27 cellular contexts compared by ENCODE assay signal in genomic region chr11:70485326-70486025, GRCh38.
"Had no signal": no experiment of that assay in that cellular context is flagged by ENCODE, and none has a peak within 500 bp of the region (broad histone marks: within the 10 kb centered on the region; RNA-seq: fewer than 3 reads in every experiment).

No MANE protein-coding gene starts in this region.

- H3K9me3 ChIP-seq: psoas muscle, right lobe of liver, sigmoid colon, thoracic aorta, transverse colon, upper lobe of right lung, uterus had no signal

- H3K9me3 Mint-ChIP-seq: natural killer cell; stimulated activated effector memory CD8-positive, alpha-beta T cell treated with anti-CD3 and anti-CD28 coated beads, Interleukin-12 subunit alpha, Interleukin-12 subunit beta, amount 100 ng/mL, for 72 hours; stimulated activated naive CD8-positive, alpha-beta T cell treated with anti-CD3 and anti-CD28 coated beads, Interleukin-15, Interleukin-2, amounts not matched to agents 100 ng/mL and 50 ng/mL, for 24 hours; type B pancreatic cell had no signal

- DNase-seq: naive thymus-derived CD4-positive, alpha-beta T cell; natural killer cell; occipital lobe; ovary; psoas muscle; right lobe of liver; sigmoid colon; small intestine; stimulated activated CD4-positive, alpha-beta T cell treated with anti-CD3 and anti-CD28 coated beads, Interleukin-15, amount 100 ng/mL, for 24 hours; stimulated activated CD4-positive, alpha-beta T cell treated with anti-CD3 and anti-CD28 coated beads, Interleukin-2, amount 100 ng/mL, for 24 hours; stimulated activated CD4-positive, alpha-beta T cell treated with anti-CD3 and anti-CD28 coated beads, Interleukin-2, amount 100 ng/mL, for 48 hours; stimulated activated CD4-positive, alpha-beta T cell treated with anti-CD3 and anti-CD28 coated beads, Interleukin-4, amount 100 ng/mL, for 24 hours; stimulated activated naive B cell treated with anti-CD40 and anti-IgM and Interleukin-4, amounts not matched to agents 10 μg/mL and 1 μg/mL and 100 μg/mL, for 72 hours; stimulated activated naive CD4-positive, alpha-beta T cell treated with Interleukin-2 at 50 U/mL for 16 hours; stomach; tibial artery; transverse colon; upper lobe of right lung; uterus had no signal

- H3K27me3 Mint-ChIP-seq: progenitor cell of endocrine pancreas, type B pancreatic cell had no signal

- H2AFZ ChIP-seq: parathyroid adenoma had no signal

- H3K9ac ChIP-seq: parathyroid adenoma had no signal

- H3K27me3 ChIP-seq: ovary, right lobe of liver, sigmoid colon, stomach, transverse colon, upper lobe of right lung, uterus had no signal

- ATAC-seq: naive thymus-derived CD4-positive, alpha-beta T cell; natural killer cell; psoas muscle; right cardiac atrium; right lobe of liver; stimulated activated effector memory CD8-positive, alpha-beta T cell treated with anti-CD3 and anti-CD28 coated beads, Interleukin-12 subunit alpha, Interleukin-12 subunit beta, amount 100 ng/mL, for 72 hours; stimulated activated naive B cell treated with anti-CD40 and anti-IgM and Interleukin-4, amounts not matched to agents 10 μg/mL and 1 μg/mL and 100 μg/mL, for 72 hours; upper lobe of right lung had no signal

- H3K4me1 ChIP-seq: parathyroid adenoma, tibial artery had no signal

- H3K79me2 ChIP-seq: parathyroid adenoma had no signal

- H3K4me3 Mint-ChIP-seq: naive thymus-derived CD4-positive, alpha-beta T cell; natural killer cell; nephron; stimulated activated effector memory CD8-positive, alpha-beta T cell treated with anti-CD3 and anti-CD28 coated beads, Interleukin-12 subunit alpha, Interleukin-12 subunit beta, amount 100 ng/mL, for 72 hours; stimulated activated naive B cell treated with anti-CD40 and anti-IgM and Interleukin-4, amounts not matched to agents 10 μg/mL and 1 μg/mL and 100 μg/mL, for 72 hours; stimulated activated naive CD8-positive, alpha-beta T cell treated with anti-CD3 and anti-CD28 coated beads, Interleukin-15, Interleukin-2, amounts not matched to agents 100 ng/mL and 50 ng/mL, for 24 hours; type B pancreatic cell had no signal

- H3K36me3 ChIP-seq: ovary, thoracic aorta, transverse colon, upper lobe of right lung, uterus had no signal

- H3K27ac ChIP-seq: ovary, parathyroid adenoma, psoas muscle, right lobe of liver, sigmoid colon, stomach, thoracic aorta, tibial artery, transverse colon, upper lobe of right lung, uterus had no signal

- H3K27ac Mint-ChIP-seq: naive thymus-derived CD4-positive, alpha-beta T cell; natural killer cell; nephron; progenitor cell of endocrine pancreas; stimulated activated effector memory CD8-positive, alpha-beta T cell treated with anti-CD3 and anti-CD28 coated beads, Interleukin-12 subunit alpha, Interleukin-12 subunit beta, amount 100 ng/mL, for 72 hours; stimulated activated naive B cell treated with anti-CD40 and anti-IgM and Interleukin-4, amounts not matched to agents 10 μg/mL and 1 μg/mL and 100 μg/mL, for 72 hours; stimulated activated naive CD8-positive, alpha-beta T cell treated with anti-CD3 and anti-CD28 coated beads, Interleukin-15, Interleukin-2, amounts not matched to agents 100 ng/mL and 50 ng/mL, for 24 hours; type B pancreatic cell had no signal

- H3K4me1 Mint-ChIP-seq: naive thymus-derived CD4-positive, alpha-beta T cell; stimulated activated effector memory CD8-positive, alpha-beta T cell treated with anti-CD3 and anti-CD28 coated beads, Interleukin-12 subunit alpha, Interleukin-12 subunit beta, amount 100 ng/mL, for 72 hours had no signal

- H3K36me3 Mint-ChIP-seq: naive thymus-derived CD4-positive, alpha-beta T cell; natural killer cell; stimulated activated effector memory CD8-positive, alpha-beta T cell treated with anti-CD3 and anti-CD28 coated beads, Interleukin-12 subunit alpha, Interleukin-12 subunit beta, amount 100 ng/mL, for 72 hours; stimulated activated naive B cell treated with anti-CD40 and anti-IgM and Interleukin-4, amounts not matched to agents 10 μg/mL and 1 μg/mL and 100 μg/mL, for 72 hours had no signal

- H3K4me3 ChIP-seq: ovary, psoas muscle, right lobe of liver, sigmoid colon, stomach, thoracic aorta, tibial artery, transverse colon, upper lobe of right lung, uterus had no signal

- FAIRE-seq: small intestine had no signal
